In the genomic region with DNA sequence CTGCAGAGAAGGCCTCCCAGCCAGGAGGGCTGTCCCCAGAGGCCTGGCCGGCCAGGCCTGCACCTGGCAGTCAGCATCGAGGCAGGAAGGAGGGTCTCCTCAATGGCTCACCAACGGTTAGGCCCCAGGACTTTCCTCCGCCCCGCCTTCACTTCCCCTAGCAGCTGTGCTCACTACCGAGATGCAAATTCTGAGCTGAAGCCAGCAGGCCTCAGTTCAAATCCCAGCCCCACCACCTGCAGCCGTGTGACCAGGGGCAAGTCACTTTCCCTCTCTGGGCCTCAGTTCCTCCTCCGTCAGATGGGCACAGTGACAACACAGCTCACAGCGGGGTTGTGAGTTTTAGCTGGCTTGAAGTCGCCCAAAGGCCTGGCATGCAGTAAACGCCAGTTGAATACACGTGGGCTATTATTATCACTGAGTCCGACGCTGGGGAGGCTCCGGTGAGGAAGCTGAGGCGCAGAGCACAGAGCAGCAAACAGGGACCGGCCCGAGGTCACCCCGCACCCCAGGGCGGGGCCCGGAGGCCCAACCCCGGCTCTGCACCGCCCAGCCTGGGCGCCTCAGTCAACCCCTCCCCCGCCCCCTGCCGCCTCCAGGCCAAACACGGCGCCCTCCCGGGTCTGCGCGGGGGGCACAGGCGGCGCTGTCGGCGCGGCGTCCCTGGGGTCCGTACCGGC, we compare ENCODE assay signal across 1 cellular context.
TF ChIP-seq lines count a peak whose summit lies in the region.

No MANE protein-coding gene starts in this region.

TF ChIP-seq in A549, 52 proteins besides CTCF, POLR2A, EP300 and RAD21 (continued from another document):
- TF ChIP-seq, protein P1, sequence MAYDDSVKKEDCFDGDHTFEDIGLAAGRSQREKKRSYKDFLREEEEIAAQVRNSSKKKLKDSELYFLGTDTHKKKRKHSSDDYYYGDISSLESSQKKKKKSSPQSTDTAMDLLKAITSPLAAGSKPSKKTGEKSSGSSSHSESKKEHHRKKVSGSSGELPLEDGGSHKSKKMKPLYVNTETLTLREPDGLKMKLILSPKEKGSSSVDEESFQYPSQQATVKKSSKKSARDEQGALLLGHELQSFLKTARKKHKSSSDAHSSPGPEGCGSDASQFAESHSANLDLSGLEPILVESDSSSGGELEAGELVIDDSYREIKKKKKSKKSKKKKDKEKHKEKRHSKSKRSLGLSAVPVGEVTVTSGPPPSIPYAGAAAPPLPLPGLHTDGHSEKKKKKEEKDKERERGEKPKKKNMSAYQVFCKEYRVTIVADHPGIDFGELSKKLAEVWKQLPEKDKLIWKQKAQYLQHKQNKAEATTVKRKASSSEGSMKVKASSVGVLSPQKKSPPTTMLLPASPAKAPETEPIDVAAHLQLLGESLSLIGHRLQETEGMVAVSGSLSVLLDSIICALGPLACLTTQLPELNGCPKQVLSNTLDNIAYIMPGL (CRISPR knock-in tag; IDR thresholded peaks at IDR 0.05; ENCODE audit: borderline replicate concordance), result no peak
- TF ChIP-seq NFE2L2 (conservative IDR thresholded peaks at IDR 0.05; ENCODE audit: low read length) (no peak), MYC (IDR thresholded peaks at IDR 0.05; ENCODE audit: borderline replicate concordance, low read length) (no peak), EHF (CRISPR knock-in tag; IDR thresholded peaks at IDR 0.05) (no peak), HDAC2 (IDR thresholded peaks at IDR 0.05) (no peak)
TF ChIP-seq in A549: peak in this region for 1.
